ENCODE assay signal across 8 cellular contexts in the genomic region with DNA sequence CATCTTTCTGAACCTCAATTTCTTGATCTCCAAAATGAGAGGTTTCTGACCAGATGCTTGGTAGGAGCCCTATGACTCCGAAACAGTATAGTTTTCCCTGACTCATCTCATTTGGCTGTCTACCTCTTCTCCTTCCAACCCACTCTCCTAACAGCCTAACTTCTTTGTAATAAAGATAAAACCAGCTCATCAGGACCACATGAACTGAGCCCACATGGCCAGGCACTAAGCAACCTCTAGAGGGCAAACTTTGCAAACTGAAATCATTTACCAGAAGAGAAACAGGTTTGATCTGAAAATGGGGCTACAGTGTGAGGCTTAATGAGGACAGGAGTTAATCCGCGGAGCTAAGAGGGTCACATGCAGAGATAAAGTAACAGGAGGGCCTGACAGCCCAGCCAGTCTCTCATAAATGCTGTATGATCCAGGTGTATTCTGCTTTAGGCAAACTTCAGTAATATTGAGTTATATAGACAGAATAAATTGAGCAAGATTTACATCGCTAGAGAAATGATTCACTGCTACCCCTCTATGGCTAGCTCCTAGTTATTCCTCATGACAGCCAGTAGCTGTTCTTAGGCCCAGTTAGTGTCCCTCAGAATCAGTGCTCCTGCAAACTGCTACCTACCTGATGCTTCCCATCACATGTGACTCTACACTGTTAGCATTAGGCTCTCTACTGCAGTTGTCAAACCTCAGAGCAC.
DNase-seq lines count a peak whose midpoint lies in the region; ATAC-seq, FAIRE-seq and TF ChIP-seq lines count a peak whose summit lies in the region.

No MANE protein-coding gene starts in this region.

- no peak overlapping the region for H3K4me3 Mint-ChIP-seq in activated naive CD8-positive, alpha-beta T cell treated with anti-CD3 and anti-CD28 coated beads, Interleukin-2, amount 10 ng/mL, durations not matched to agents 7 days and 5 days

- 35 to 43% methylated on average over 4 of the region's 4 CpGs for WGBS in heart right ventricle, 2 donors
- 29% methylated on average over 4 of the region's 4 CpGs for WGBS in prostate gland

- no peak overlapping the region for H3K4me3 ChIP-seq in GM12864 (ENCODE audit: low read depth, low read length)
- no peak overlapping the region for H3K4me3 ChIP-seq in H7 (ENCODE audit: insufficient read depth, low read depth, low read length)
- H3K4me3 ChIP-seq in heart right ventricle = no peak overlapping the region
- H3K4me3 ChIP-seq in prostate gland = no peak overlapping the region

- H3K27ac ChIP-seq in heart right ventricle (peak overlapping the region in 4 of 10 donors; percentile 10 to 66 (median 34)), prostate gland (no peak overlapping the region)

- POLR2A ChIA-PET in activated naive CD8-positive, alpha-beta T cell treated with anti-CD3 and anti-CD28 coated beads, Interleukin-2, amount 10 ng/mL, durations not matched to agents 7 days and 5 days (lab: Charles Lee) = no interaction called here

- peaks cover 1% of the 10 kb centered on the region for H3K27me3 Mint-ChIP-seq in activated naive CD8-positive, alpha-beta T cell treated with anti-CD3 and anti-CD28 coated beads, Interleukin-2, amount 10 ng/mL, durations not matched to agents 7 days and 5 days

- TF ChIP-seq POLR2A in prostate gland (IDR thresholded peaks at IDR 0.05) = no peak

- H3K27me3 ChIP-seq in H7 (ENCODE audit: control insufficient read depth, insufficient read depth, low read length) (no peaks in the 10 kb centered on the region), heart right ventricle (no peaks in the 10 kb centered on the region), prostate gland (replicated peaks; ENCODE audit: insufficient read depth) (no peaks in the 10 kb centered on the region)

- no peaks in the 10 kb centered on the region for H3K4me1 Mint-ChIP-seq in activated naive CD8-positive, alpha-beta T cell treated with anti-CD3 and anti-CD28 coated beads, Interleukin-2, amount 10 ng/mL, durations not matched to agents 7 days and 5 days

- intact Hi-C loops in heart right ventricle (cut with DNase I) (loop anchor here (1.0 to 10.0 kb wide), 14 partner anchors 61 to 555 kb away; a partner anchor contains a TSS), prostate gland (cut with DNase I) (loop anchor here (5.0 to 10.0 kb wide), 2 partner anchors 201 to 294 kb away; no protein-coding TSS in a partner anchor)

- H3K36me3 ChIP-seq in H7 (replicated peaks; ENCODE audit: control insufficient read depth, insufficient read depth, low read length) = no peaks in the 10 kb centered on the region
- peaks cover 0 to 68% (median 2%) of the 10 kb centered on the region in 9 donors for H3K36me3 ChIP-seq in heart right ventricle
- no peaks in the 10 kb centered on the region for H3K36me3 ChIP-seq in prostate gland

- H3K36me3 Mint-ChIP-seq in activated naive CD8-positive, alpha-beta T cell treated with anti-CD3 and anti-CD28 coated beads, Interleukin-2, amount 10 ng/mL, durations not matched to agents 7 days and 5 days = no peaks in the 10 kb centered on the region

- TF ChIP-seq CTCF in GM12864 (IDR thresholded peaks at IDR 0.05; ENCODE audit: low read depth, low read length, missing control alignments) (peak; percentile 81), heart right ventricle (IDR thresholded peaks at IDR 0.05) (peak; percentile 38 to 89 (median 77)), prostate gland (IDR thresholded peaks at IDR 0.05) (peak; percentile 41 to 74 (median 64))

- H3K9me3 Mint-ChIP-seq in activated naive CD8-positive, alpha-beta T cell treated with anti-CD3 and anti-CD28 coated beads, Interleukin-2, amount 10 ng/mL, durations not matched to agents 7 days and 5 days = no peaks in the 10 kb centered on the region

- peak; percentile 85 for ATAC-seq in activated naive CD8-positive, alpha-beta T cell treated with anti-CD3 and anti-CD28 coated beads, Interleukin-2, amount 10 ng/mL, durations not matched to agents 7 days and 5 days (ENCODE audit: low read depth)
- ATAC-seq in heart right ventricle = peak; percentile 63 to 75 (median 73)
- no peak for ATAC-seq in HG02840 (IDR thresholded peaks at IDR 0.05; ENCODE audit: low FRiP score, unreplicated experiment)

- peak; percentile 30 for DNase-seq in GM12864 (ENCODE audit: low read depth)
- DNase-seq in H7 = peak; percentile 77
- peak; percentile 82 to 86 for DNase-seq in Kasumi-1 (lab: John Stamatoyannopoulos, UW)
- DNase-seq in RCC 7860 (ENCODE audit: low spot score) = peak; percentile 62
- no peak for DNase-seq in activated naive CD8-positive, alpha-beta T cell treated with anti-CD3 and anti-CD28 coated beads, Interleukin-2, amount 10 ng/mL, durations not matched to agents 7 days and 5 days
- DNase-seq in heart right ventricle = peak in 1 of 2 donors; percentile 50
- peak; percentile 25 for DNase-seq in prostate gland (ENCODE audit: low spot score)

- peak; percentile 66 for FAIRE-seq in RCC 7860 (lab: Jason Lieb, UNC)

- peaks cover 6 to 82% (median 35%) of the 10 kb centered on the region in 9 donors for H3K4me1 ChIP-seq in heart right ventricle
- peaks cover under 1% of the 10 kb centered on the region for H3K4me1 ChIP-seq in prostate gland (replicated peaks)

- H3K27ac Mint-ChIP-seq in activated naive CD8-positive, alpha-beta T cell treated with anti-CD3 and anti-CD28 coated beads, Interleukin-2, amount 10 ng/mL, durations not matched to agents 7 days and 5 days = no peak overlapping the region

- H3K9me3 ChIP-seq in heart right ventricle = no peaks in the 10 kb centered on the region
- no peaks in the 10 kb centered on the region for H3K9me3 ChIP-seq in prostate gland
